Comparison of ENCODE assay signal across 1 cellular context in genomic region chr7:134996097-134996550, GRCh38.
A peak's percentile ranks its signal among the peaks of the same experiment; 100 is the strongest.
TF ChIP-seq lines count a peak whose summit lies in the region.

No MANE protein-coding gene starts in this region.

TF ChIP-seq in K562, 482 proteins besides CTCF, POLR2A, EP300 and RAD21 (continued from another document):
- no peak for TF ChIP-seq ATF4 (CRISPR knock-in tag; IDR thresholded peaks at IDR 0.05)
- TF ChIP-seq SETDB1 (IDR thresholded peaks at IDR 0.05; ENCODE audit: low read length): no peak
- peak; percentile 85 for TF ChIP-seq MEIS2 (IDR thresholded peaks at IDR 0.05; ENCODE audit: partially characterized antibody)
- TF ChIP-seq, protein P1, sequence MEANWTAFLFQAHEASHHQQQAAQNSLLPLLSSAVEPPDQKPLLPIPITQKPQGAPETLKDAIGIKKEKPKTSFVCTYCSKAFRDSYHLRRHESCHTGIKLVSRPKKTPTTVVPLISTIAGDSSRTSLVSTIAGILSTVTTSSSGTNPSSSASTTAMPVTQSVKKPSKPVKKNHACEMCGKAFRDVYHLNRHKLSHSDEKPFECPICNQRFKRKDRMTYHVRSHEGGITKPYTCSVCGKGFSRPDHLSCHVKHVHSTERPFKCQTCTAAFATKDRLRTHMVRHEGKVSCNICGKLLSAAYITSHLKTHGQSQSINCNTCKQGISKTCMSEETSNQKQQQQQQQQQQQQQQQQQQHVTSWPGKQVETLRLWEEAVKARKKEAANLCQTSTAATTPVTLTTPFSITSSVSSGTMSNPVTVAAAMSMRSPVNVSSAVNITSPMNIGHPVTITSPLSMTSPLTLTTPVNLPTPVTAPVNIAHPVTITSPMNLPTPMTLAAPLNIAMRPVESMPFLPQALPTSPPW (CRISPR knock-in tag; IDR thresholded peaks at IDR 0.05): peak; percentile 33; the same call in 1 of the 2 replicates
- TF ChIP-seq FOXA3 (CRISPR knock-in tag; conservative IDR thresholded peaks at IDR 0.05 in 1 of 2, IDR thresholded peaks at IDR 0.05 in 1 of 2): 0 out of 4 replicates have a peak, but pooled peaks of 1 of the 2 experiments have one; percentile 40
- TF ChIP-seq, protein P2, sequence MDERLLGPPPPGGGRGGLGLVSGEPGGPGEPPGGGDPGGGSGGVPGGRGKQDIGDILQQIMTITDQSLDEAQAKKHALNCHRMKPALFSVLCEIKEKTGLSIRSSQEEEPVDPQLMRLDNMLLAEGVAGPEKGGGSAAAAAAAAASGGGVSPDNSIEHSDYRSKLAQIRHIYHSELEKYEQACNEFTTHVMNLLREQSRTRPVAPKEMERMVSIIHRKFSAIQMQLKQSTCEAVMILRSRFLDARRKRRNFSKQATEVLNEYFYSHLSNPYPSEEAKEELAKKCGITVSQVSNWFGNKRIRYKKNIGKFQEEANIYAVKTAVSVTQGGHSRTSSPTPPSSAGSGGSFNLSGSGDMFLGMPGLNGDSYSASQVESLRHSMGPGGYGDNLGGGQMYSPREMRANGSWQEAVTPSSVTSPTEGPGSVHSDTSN (CRISPR knock-in tag; IDR thresholded peaks at IDR 0.05; ENCODE audit: low read depth): no peak
- TF ChIP-seq, protein P2 (tag; conservative IDR thresholded peaks at IDR 0.05; ENCODE audit: low read depth): peak; percentile 92
- no peak for TF ChIP-seq POU5F1 (IDR thresholded peaks at IDR 0.05; ENCODE audit: borderline replicate concordance, low read depth, low read length, partially characterized antibody)
